ENCODE assay signal across 15 cellular contexts in the genomic region with DNA sequence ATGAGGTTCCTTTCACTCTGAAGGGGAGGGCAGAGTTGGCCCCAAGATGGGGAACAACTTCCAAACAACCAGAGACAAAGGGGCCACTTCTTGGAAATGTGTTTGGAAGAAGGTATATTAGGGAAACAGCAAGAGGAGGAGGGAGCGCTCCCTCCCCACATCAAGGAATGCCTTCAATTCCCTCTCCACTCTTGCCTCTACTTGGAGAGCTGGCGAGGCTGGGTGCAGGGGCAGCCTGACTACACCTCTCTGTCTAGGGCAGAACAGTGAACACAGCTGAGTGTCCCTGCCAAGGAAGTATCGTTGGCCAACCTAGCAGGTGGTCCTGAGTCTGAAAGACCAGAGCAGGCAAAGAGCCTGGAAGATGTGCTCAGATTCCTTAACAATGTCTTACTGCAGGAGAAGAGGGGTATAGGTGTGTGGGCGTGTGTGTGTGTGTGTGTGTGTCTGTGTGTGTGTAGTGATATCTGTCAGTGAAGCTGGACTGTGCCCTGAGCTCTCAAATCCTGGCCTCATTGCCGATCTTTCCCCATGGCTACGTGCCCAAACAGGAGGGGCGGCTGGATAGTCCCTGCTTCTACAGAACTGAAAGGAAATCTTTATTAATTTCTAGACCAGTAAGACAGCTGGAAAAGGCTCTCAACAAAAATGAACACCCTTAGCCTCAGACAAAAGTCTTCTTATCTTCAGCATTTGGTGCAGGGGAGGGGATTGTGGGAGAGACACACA.
DNase-seq lines count a peak whose midpoint lies in the region; FAIRE-seq and TF ChIP-seq lines count a peak whose summit lies in the region.
"Had no signal": no experiment of that assay in that cellular context is flagged by ENCODE, and none has a peak within 500 bp of the region (broad histone marks: within the 10 kb centered on the region; RNA-seq: fewer than 3 reads in every experiment).

No MANE protein-coding gene starts in this region.

- DNase-seq in NCI-H446 (lab: John Stamatoyannopoulos, UW) (peak; percentile 38 to 49), anterior cingulate cortex (lab: John Stamatoyannopoulos, UW) (peak in 50 of 58 donors; percentile 15 to 94 (median 67)), inferior parietal cortex (ENCODE audit: extremely low spot score) (peak; percentile 43), putamen (ENCODE audit: low spot score) (peak; percentile 77), NCI-H2107 (lab: John Stamatoyannopoulos, UW) (no peak), NCI-H1048 (lab: John Stamatoyannopoulos, UW) (no peak), H54 (ENCODE audit: insufficient read length, low spot score) (no peak)
- DNase-seq: activated CD8-positive, alpha-beta T cell treated with anti-CD3 and anti-CD28 coated beads, Interleukin-2, amount 10 ng/mL, durations not matched to agents 7 days and 5 days; cortex of kidney; KBM-7; lower lobe of right lung; NCI-H1417 treated with DMSO at 0.1 percent for 48 hours; NCI-H510A; PC-9; stimulated activated naive CD8-positive, alpha-beta T cell treated with anti-CD3 and anti-CD28 coated beads, Interleukin-15, amount 100 ng/mL, for 72 hours had no signal

- no peak for TF ChIP-seq POLR2A in H54 (IDR thresholded peaks at IDR 0.05; ENCODE audit: low read depth, low read length)

- no peak for FAIRE-seq in H54 (lab: Jason Lieb, UNC)

Comparison
In these comparisons a context has a peak if more than half of its experiments do, and no peak if none do; other contexts are left out.
1. DNase-seq: peak in NCI-H446 (2 of 2), anterior cingulate cortex (50 of 58), inferior parietal cortex (single experiment) and putamen (single experiment); none in NCI-H2107 (single experiment), NCI-H1048 (single experiment) and H54 (single experiment).